In the genomic region with DNA sequence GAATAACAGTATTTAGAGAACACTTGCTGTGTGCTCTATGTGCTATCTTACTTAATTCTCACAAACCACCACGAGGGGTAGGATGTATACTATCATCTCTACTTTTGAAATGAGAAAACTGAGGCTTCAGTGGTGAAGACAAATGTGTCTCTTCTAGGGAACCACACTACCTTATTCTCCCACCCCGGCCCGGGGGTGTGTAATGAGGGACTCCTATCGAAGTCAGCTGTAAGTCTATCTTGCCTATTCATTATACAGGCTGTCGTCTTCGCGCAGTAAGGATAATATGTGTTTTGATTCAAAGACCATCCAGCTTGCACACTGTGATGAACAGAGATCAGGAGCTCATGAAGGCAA, we compare ENCODE assay signal across 8 cellular contexts.
DNase-seq lines count a peak whose midpoint lies in the region; ATAC-seq and TF ChIP-seq lines count a peak whose summit lies in the region.

No MANE protein-coding gene starts in this region.

- DNase-seq in DMS79 treated with DMSO at 0.1 percent for 48 hours (lab: John Stamatoyannopoulos, UW), result peak; percentile 4
- no peak for DNase-seq in DMS79 (lab: John Stamatoyannopoulos, UW)
- DNase-seq in OCI-M1 (lab: John Stamatoyannopoulos, UW), result peak; percentile 77
- no peak for DNase-seq in central memory CD8-positive, alpha-beta T cell (ENCODE audit: low spot score in 2 of 2)
- peak; percentile 25 for DNase-seq in nephron progenitor cell
- DNase-seq in NCI-H345 (lab: John Stamatoyannopoulos, UW), result no peak

- peaks cover 17% of the 10 kb centered on the region for H3K36me3 Mint-ChIP-seq in central memory CD8-positive, alpha-beta T cell (ENCODE audit: insufficient read depth)
- peaks cover 19% of the 10 kb centered on the region for H3K36me3 Mint-ChIP-seq in nephron progenitor cell (ENCODE audit: low read depth)

- H3K27ac Mint-ChIP-seq in central memory CD8-positive, alpha-beta T cell (ENCODE audit: low read depth), result peak overlapping the region; percentile 80
- H3K27ac Mint-ChIP-seq in nephron progenitor cell, result peak overlapping the region; percentile 99

- H3K4me3 Mint-ChIP-seq in central memory CD8-positive, alpha-beta T cell, result peak overlapping the region; percentile 84
- H3K4me3 Mint-ChIP-seq in nephron progenitor cell, result peak overlapping the region; percentile 84

- peaks cover 49% of the 10 kb centered on the region for H3K4me1 Mint-ChIP-seq in central memory CD8-positive, alpha-beta T cell
- peaks cover 58% of the 10 kb centered on the region for H3K4me1 Mint-ChIP-seq in nephron progenitor cell

- H3K27me3 Mint-ChIP-seq in central memory CD8-positive, alpha-beta T cell, result no peaks in the 10 kb centered on the region
- peaks cover 6% of the 10 kb centered on the region for H3K27me3 Mint-ChIP-seq in nephron progenitor cell (ENCODE audit: low read depth, poor library complexity)

- no peaks in the 10 kb centered on the region for H3K9me3 Mint-ChIP-seq in central memory CD8-positive, alpha-beta T cell
- no peaks in the 10 kb centered on the region for H3K9me3 Mint-ChIP-seq in nephron progenitor cell

- ATAC-seq in central memory CD8-positive, alpha-beta T cell (replicated peaks; ENCODE audit: extremely low read depth, poor library complexity, severe bottlenecking), result peak; percentile 30
- ATAC-seq in GM18519 (IDR thresholded peaks at IDR 0.05; ENCODE audit: low FRiP score, unreplicated experiment), result no peak
- no peak for ATAC-seq in HG02642 (IDR thresholded peaks at IDR 0.05; ENCODE audit: poor library complexity, unreplicated experiment)

- TF ChIP-seq CTCF in nephron progenitor cell (IDR thresholded peaks at IDR 0.05), result no peak

Comparison
In these comparisons a context has a peak if more than half of its experiments do, and no peak if none do; other contexts are left out.
1. DNase-seq: peak in DMS79 treated with DMSO at 0.1 percent for 48 hours (single experiment), OCI-M1 (single experiment) and nephron progenitor cell (single experiment); none in DMS79 (single experiment), central memory CD8-positive, alpha-beta T cell (0 of 2) and NCI-H345 (single experiment).